Comparison of ENCODE assay signal across 1 cellular context in genomic region chr1:118461154-118461553, GRCh38.
TF ChIP-seq lines count a peak whose summit lies in the region.

No MANE protein-coding gene starts in this region.

TF ChIP-seq in HepG2, 621 proteins besides CTCF, POLR2A, EP300 and RAD21 (continued from another document):
- TF ChIP-seq AHDC1 (CRISPR knock-in tag; IDR thresholded peaks at IDR 0.05; ENCODE audit: borderline replicate concordance), result no peak
- TF ChIP-seq MTA3 (CRISPR knock-in tag; IDR thresholded peaks at IDR 0.05), result no peak
- TF ChIP-seq, protein P1, sequence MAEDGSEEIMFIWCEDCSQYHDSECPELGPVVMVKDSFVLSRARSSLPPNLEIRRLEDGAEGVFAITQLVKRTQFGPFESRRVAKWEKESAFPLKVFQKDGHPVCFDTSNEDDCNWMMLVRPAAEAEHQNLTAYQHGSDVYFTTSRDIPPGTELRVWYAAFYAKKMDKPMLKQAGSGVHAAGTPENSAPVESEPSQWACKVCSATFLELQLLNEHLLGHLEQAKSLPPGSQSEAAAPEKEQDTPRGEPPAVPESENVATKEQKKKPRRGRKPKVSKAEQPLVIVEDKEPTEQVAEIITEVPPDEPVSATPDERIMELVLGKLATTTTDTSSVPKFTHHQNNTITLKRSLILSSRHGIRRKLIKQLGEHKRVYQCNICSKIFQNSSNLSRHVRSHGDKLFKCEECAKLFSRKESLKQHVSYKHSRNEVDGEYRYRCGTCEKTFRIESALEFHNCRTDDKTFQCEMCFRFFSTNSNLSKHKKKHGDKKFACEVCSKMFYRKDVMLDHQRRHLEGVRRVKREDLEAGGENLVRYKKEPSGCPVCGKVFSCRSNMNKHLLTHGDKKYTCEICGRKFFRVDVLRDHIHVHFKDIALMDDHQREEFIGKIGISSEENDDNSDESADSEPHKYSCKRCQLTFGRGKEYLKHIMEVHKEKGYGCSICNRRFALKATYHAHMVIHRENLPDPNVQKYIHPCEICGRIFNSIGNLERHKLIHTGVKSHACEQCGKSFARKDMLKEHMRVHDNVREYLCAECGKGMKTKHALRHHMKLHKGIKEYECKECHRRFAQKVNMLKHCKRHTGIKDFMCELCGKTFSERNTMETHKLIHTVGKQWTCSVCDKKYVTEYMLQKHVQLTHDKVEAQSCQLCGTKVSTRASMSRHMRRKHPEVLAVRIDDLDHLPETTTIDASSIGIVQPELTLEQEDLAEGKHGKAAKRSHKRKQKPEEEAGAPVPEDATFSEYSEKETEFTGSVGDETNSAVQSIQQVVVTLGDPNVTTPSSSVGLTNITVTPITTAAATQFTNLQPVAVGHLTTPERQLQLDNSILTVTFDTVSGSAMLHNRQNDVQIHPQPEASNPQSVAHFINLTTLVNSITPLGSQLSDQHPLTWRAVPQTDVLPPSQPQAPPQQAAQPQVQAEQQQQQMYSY (CRISPR knock-in tag; IDR thresholded peaks at IDR 0.05), result no peak
- no peak for TF ChIP-seq SP5 (CRISPR knock-in tag; IDR thresholded peaks at IDR 0.05; ENCODE audit: borderline replicate concordance, low read depth)
- TF ChIP-seq SRSF4 (IDR thresholded peaks at IDR 0.05; ENCODE audit: low read depth, low read length, poor library complexity, severe bottlenecking), result no peak
- TF ChIP-seq TCF12 (IDR thresholded peaks at IDR 0.05), result no peak
- no peak for TF ChIP-seq TCF12 (CRISPR knock-in tag; IDR thresholded peaks at IDR 0.05)
- no peak for TF ChIP-seq ZSCAN30 (CRISPR knock-in tag; IDR thresholded peaks at IDR 0.05)
- TF ChIP-seq SKI (IDR thresholded peaks at IDR 0.05; ENCODE audit: partially characterized antibody), result no peak
TF ChIP-seq in HepG2: peak in this region for 0.
